Comparison of ENCODE assay signal across 9 cellular contexts in genomic region chr2:65343381-65343780, GRCh38.
"Had no signal": no experiment of that assay in that cellular context is flagged by ENCODE, and none has a peak within 500 bp of the region (broad histone marks: within the 10 kb centered on the region; RNA-seq: fewer than 3 reads in every experiment).

No MANE protein-coding gene starts in this region.

- H3K27ac Mint-ChIP-seq: HFFc6, IgD-negative memory B cell had no signal

- H3K4me3 ChIP-seq: HAP-1 had no signal

- H3K27ac ChIP-seq: HL-60 had no signal

- H3K9me3 ChIP-seq: HAP-1 had no signal

- ATAC-seq: HCT116, HepG2 had no signal

- H3K4me3 Mint-ChIP-seq: HFFc6, IgD-negative memory B cell had no signal

- DNase-seq: GOT3, H7, HFFc6, KBM-7 had no signal

- H3K9me3 Mint-ChIP-seq: HFFc6 had no signal

- H3K4me1 ChIP-seq: HAP-1 had no signal
